ENCODE assay signal across 1 cellular context in the genomic region with DNA sequence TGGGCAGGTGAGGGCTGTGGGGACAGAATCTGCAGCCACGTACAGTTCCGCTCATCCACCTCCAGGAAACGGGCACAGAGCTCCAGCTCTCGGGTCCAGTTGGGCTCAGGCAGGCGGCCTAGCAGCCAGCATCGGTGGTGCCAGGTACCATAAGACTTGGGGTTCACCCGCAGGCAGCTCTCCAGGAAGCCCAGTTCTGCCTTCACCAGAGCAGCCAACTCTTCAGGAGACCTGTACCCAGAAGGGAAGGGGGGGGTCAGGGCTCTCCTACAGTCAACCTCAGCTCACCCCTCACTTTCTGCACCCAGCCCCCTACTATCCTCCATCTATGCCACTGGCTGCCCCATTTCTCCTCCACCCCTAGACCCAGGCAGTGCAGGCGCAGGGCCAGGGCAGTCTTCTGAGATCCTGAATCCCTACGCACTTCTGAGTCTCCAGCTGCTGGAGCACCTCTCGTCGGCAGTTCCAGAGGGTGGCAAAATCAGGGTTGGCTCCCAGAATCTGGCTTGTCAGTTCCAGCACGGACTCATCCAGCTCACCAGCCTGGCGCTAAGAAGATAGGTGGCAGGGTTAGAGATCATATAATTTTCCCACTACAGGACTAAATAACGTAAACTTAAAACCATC.
TF ChIP-seq lines count a peak whose summit lies in the region.

No MANE protein-coding gene starts in this region.

TF ChIP-seq in HCT116, 20 proteins besides CTCF, POLR2A, EP300 and RAD21:
- TF ChIP-seq ZNF274 (IDR thresholded peaks at IDR 0.05; ENCODE audit: low read depth, low read length), result no peak
- no peak for TF ChIP-seq TCF7L2 (IDR thresholded peaks at IDR 0.05; ENCODE audit: borderline replicate concordance, extremely low read depth, insufficient read depth, insufficient read length)
